Comparison of ENCODE assay signal across 16 cellular contexts in the genomic region with DNA sequence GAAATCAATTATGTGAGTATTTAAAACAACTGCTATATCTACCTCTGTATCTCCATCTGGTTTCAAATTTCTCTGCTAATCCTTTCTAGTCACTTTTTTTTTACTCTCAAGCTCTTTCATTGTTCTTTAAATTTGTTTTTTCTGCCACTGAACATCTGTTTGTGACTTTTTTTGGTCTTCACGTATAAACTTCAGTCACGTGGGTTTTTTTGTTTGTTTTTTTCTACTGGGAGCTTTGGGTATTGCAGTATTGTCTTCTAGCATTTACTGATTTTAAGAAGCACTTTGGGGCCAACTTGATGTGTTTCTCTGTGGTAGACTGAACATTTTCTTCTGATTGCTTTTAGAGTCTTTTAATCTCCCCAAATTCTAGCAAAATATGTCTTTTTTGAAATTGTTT.
DNase-seq lines count a peak whose midpoint lies in the region; ATAC-seq and TF ChIP-seq lines count a peak whose summit lies in the region.
"Had no signal": no experiment of that assay in that cellular context is flagged by ENCODE, and none has a peak within 500 bp of the region (broad histone marks: within the 10 kb centered on the region; RNA-seq: fewer than 3 reads in every experiment).

No MANE protein-coding gene starts in this region.

- H3K36me3 ChIP-seq in GM23248 (ENCODE audit: low read depth) (no peaks in the 10 kb centered on the region), OCI-LY3 (replicated peaks; ENCODE audit: low read depth, low read length) (peaks cover 3% of the 10 kb centered on the region), parathyroid adenoma (ENCODE audit: control insufficient read depth, insufficient read depth, low read length) (no peaks in the 10 kb centered on the region), upper lobe of right lung (no peaks in the 10 kb centered on the region)
- H3K36me3 ChIP-seq: left lung had no signal

- intact Hi-C loops in upper lobe of right lung (cut with DNase I) = no loop called here

- TF ChIP-seq CTCF in OCI-LY3 (IDR thresholded peaks at IDR 0.05; ENCODE audit: low read depth, low read length) (no peak), fibroblast of mammary gland (conservative IDR thresholded peaks at IDR 0.05; ENCODE audit: control insufficient read depth, insufficient read depth, low read depth, low read length) (no peak), parathyroid adenoma (IDR thresholded peaks at IDR 0.05) (no peak), upper lobe of right lung (IDR thresholded peaks at IDR 0.05) (no peak)

- H3K27me3 ChIP-seq in GM23248 (replicated peaks; ENCODE audit: insufficient read depth) (no peaks in the 10 kb centered on the region), OCI-LY3 (ENCODE audit: low read depth, low read length) (no peaks in the 10 kb centered on the region), parathyroid adenoma (ENCODE audit: control insufficient read depth, insufficient read depth, low read length) (no peaks in the 10 kb centered on the region), upper lobe of right lung (no peaks in the 10 kb centered on the region)
- H3K27me3 ChIP-seq: left lung had no signal

- H3K9ac ChIP-seq in GM23248 (no peak overlapping the region), OCI-LY3 (ENCODE audit: low read length) (no peak overlapping the region), parathyroid adenoma (no peak overlapping the region)

- H3K9me2 ChIP-seq in GM23248 (ENCODE audit: insufficient read depth) = no peaks in the 10 kb centered on the region

- H4K20me1 ChIP-seq in GM23248 (ENCODE audit: insufficient read depth) = no peaks in the 10 kb centered on the region
- H4K20me1 ChIP-seq in OCI-LY3 (ENCODE audit: insufficient read depth, low read length) = no peaks in the 10 kb centered on the region

- no peaks in the 10 kb centered on the region for H3K9me3 ChIP-seq in GM23248 (ENCODE audit: low read depth)
- no peaks in the 10 kb centered on the region for H3K9me3 ChIP-seq in OCI-LY3 (ENCODE audit: insufficient read depth, low read length)
- H3K9me3 ChIP-seq in parathyroid adenoma (ENCODE audit: control insufficient read depth, low read length) = peaks cover 4% of the 10 kb centered on the region
- no peaks in the 10 kb centered on the region for H3K9me3 ChIP-seq in upper lobe of right lung
- H3K9me3 ChIP-seq: left lung, mucosa of descending colon had no signal

- no peak for ATAC-seq in upper lobe of right lung
- no peak for ATAC-seq in GM21367 (IDR thresholded peaks at IDR 0.05; ENCODE audit: unreplicated experiment)
- ATAC-seq: activated naive CD8-positive, alpha-beta T cell treated with anti-CD3 and anti-CD28 coated beads, Interleukin-2, amount 50 U/mL, for 24 hours; mucosa of descending colon had no signal

- H3K4me2 ChIP-seq in GM23248 (ENCODE audit: unreplicated experiment) (peak overlapping the region; percentile 18), OCI-LY3 (ENCODE audit: low read length) (no peak overlapping the region), parathyroid adenoma (ENCODE audit: low read length) (peak overlapping the region; percentile 7)

- peak overlapping the region; percentile 33 for H3K27ac ChIP-seq in GM23248
- H3K27ac ChIP-seq in OCI-LY3 (ENCODE audit: low read length) = no peak overlapping the region
- peak overlapping the region; percentile 33 for H3K27ac ChIP-seq in parathyroid adenoma
- H3K27ac ChIP-seq in upper lobe of right lung = no peak overlapping the region
- H3K27ac ChIP-seq: dorsolateral prefrontal cortex, HL-60, left lung had no signal

- 5 to 9% methylated on average over 2 of the region's 2 CpGs for WGBS in GM23248 (ENCODE audit: low coverage in 1 of 2, low lambda C conversion rate in 2 of 2, missing lambda C conversion rate in 2 of 2), 2 experiments

- DNase-seq in GM23248 (peak; percentile 41), fibroblast of mammary gland (ENCODE audit: low read depth) (peak; percentile 44), upper lobe of right lung (no peak), COR-L47 (lab: John Stamatoyannopoulos, UW) (no peak)
- DNase-seq: activated CD4-positive, alpha-beta T cell treated with anti-CD3 and anti-CD28 coated beads for 4 hours; activated naive CD8-positive, alpha-beta T cell treated with anti-CD3 and anti-CD28 coated beads, Interleukin-2, amount 50 U/mL, for 24 hours; left lung; mucosa of descending colon; NCI-H187; NCI-H526; stimulated activated CD4-positive, alpha-beta T cell treated with anti-CD3 and anti-CD28 coated beads, Interleukin-15, amount 100 ng/mL, for 24 hours had no signal

- no peak overlapping the region for H2AFZ ChIP-seq in GM23248
- H2AFZ ChIP-seq in OCI-LY3 (ENCODE audit: low read depth, low read length) = peak overlapping the region; percentile 65
- H2AFZ ChIP-seq in parathyroid adenoma = peak overlapping the region; percentile 24

- H3K4me3 ChIP-seq in GM23248 (no peak overlapping the region), OCI-LY3 (ENCODE audit: low read length) (no peak overlapping the region), fibroblast of mammary gland (ENCODE audit: control insufficient read depth, low read depth, low read length) (no peak overlapping the region), parathyroid adenoma (ENCODE audit: low read depth, low read length) (no peak overlapping the region), upper lobe of right lung (no peak overlapping the region)
- H3K4me3 ChIP-seq: dorsolateral prefrontal cortex, left lung, mucosa of descending colon had no signal

- H3K4me1 ChIP-seq in GM23248 (ENCODE audit: insufficient read depth) = peaks cover 22% of the 10 kb centered on the region
- no peaks in the 10 kb centered on the region; the same call in 1 of the 2 replicates for H3K4me1 ChIP-seq in OCI-LY3 (ENCODE audit: low read length)
- peaks cover 3% of the 10 kb centered on the region for H3K4me1 ChIP-seq in parathyroid adenoma
- no peaks in the 10 kb centered on the region for H3K4me1 ChIP-seq in upper lobe of right lung
- H3K4me1 ChIP-seq: left lung had no signal

- H3F3A ChIP-seq in GM23248 (ENCODE audit: insufficient read depth) = peaks cover 9% of the 10 kb centered on the region

- H3K79me2 ChIP-seq in GM23248 (ENCODE audit: insufficient read depth) (no peaks in the 10 kb centered on the region), OCI-LY3 (ENCODE audit: low read length) (no peaks in the 10 kb centered on the region), parathyroid adenoma (no peaks in the 10 kb centered on the region)

- in situ Hi-C loops in GM23248 (cut with MboI) = no loop called here

Comparison
In these comparisons a context has a peak if more than half of its experiments do, and no peak if none do; other contexts are left out.
1. DNase-seq: peak in GM23248 (single experiment) and fibroblast of mammary gland (single experiment); none in upper lobe of right lung (single experiment) and COR-L47 (single experiment).
2. H3K27ac ChIP-seq: peak in GM23248 (single experiment) and parathyroid adenoma (single experiment); none in OCI-LY3 (single experiment) and upper lobe of right lung (single experiment).